21 cellular contexts compared by ENCODE assay signal in the genomic region with DNA sequence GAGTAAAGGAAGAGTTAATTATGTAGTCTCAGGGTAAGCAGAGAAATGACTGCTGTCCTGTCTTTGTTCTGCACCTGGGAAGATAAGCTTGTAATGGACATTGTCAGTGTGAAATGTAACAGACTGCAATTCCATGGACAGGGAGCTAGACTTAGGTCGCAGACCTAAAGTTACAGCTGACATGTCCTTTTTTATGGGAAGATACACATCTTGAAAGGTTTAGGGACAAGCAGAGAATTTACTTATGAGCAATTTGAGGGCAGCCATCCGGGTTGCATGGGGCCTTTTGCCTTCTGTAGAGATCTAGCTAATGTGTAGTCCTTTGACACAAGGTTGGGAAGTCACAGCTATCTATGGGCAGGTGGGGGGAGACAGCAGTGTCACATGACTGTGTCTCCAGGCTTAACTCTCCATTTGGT.
DNase-seq lines count a peak whose midpoint lies in the region; ATAC-seq, FAIRE-seq and TF ChIP-seq lines count a peak whose summit lies in the region.
"Had no signal": no experiment of that assay in that cellular context is flagged by ENCODE, and none has a peak within 500 bp of the region (broad histone marks: within the 10 kb centered on the region; RNA-seq: fewer than 3 reads in every experiment).

No MANE protein-coding gene starts in this region.

- H3K79me2 ChIP-seq in H9 (ENCODE audit: insufficient read depth, low read length), result no peaks in the 10 kb centered on the region
- H3K79me2 ChIP-seq in astrocyte (ENCODE audit: insufficient read depth, low read length), result no peaks in the 10 kb centered on the region
- H3K79me2 ChIP-seq in neural progenitor cell (ENCODE audit: low read depth), result no peaks in the 10 kb centered on the region

- no peak overlapping the region for H3T11ph ChIP-seq in H9 (ENCODE audit: low read length)

- H4K8ac ChIP-seq in H9 (replicated peaks; ENCODE audit: insufficient read length, low read depth, low read length), result no peak overlapping the region

- no peak overlapping the region for H2BK12ac ChIP-seq in H9 (ENCODE audit: insufficient read length, low read depth, low read length)

- H3K4me3 Mint-ChIP-seq in activated CD8-positive, alpha-beta memory T cell treated with anti-CD3 and anti-CD28 coated beads, Interleukin-2, amount 10 ng/mL, durations not matched to agents 7 days and 5 days, result no peak overlapping the region
- H3K4me3 Mint-ChIP-seq in H9, result no peak overlapping the region
- H3K4me3 Mint-ChIP-seq in astrocyte (ENCODE audit: unreplicated experiment), result no peak overlapping the region
- H3K4me3 Mint-ChIP-seq in neural progenitor cell, result no peak overlapping the region
- H3K4me3 Mint-ChIP-seq: activated CD4-positive, alpha-beta T cell treated with anti-CD3 and anti-CD28 coated beads, Interleukin-2, amount 10 ng/mL, durations not matched to agents 7 days and 5 days had no signal

- H3K18ac ChIP-seq in H9 (ENCODE audit: insufficient read length, low read depth, low read length), result no peak overlapping the region

- no peak overlapping the region for H2AK5ac ChIP-seq in H9 (ENCODE audit: insufficient read length, low read length)

- no peak for FAIRE-seq in astrocyte (lab: Jason Lieb, UNC)

- H2BK15ac ChIP-seq in H9 (ENCODE audit: low read depth, low read length), result no peak overlapping the region

- no peaks in the 10 kb centered on the region for H3K9me3 Mint-ChIP-seq in activated CD8-positive, alpha-beta memory T cell treated with anti-CD3 and anti-CD28 coated beads, Interleukin-2, amount 10 ng/mL, durations not matched to agents 7 days and 5 days (ENCODE audit: low read depth)
- no peaks in the 10 kb centered on the region for H3K9me3 Mint-ChIP-seq in H9
- H3K9me3 Mint-ChIP-seq in astrocyte (ENCODE audit: unreplicated experiment), result no peaks in the 10 kb centered on the region
- peaks cover 2% of the 10 kb centered on the region for H3K9me3 Mint-ChIP-seq in neural progenitor cell
- H3K9me3 Mint-ChIP-seq: activated CD4-positive, alpha-beta T cell treated with anti-CD3 and anti-CD28 coated beads, Interleukin-2, amount 10 ng/mL, durations not matched to agents 7 days and 5 days had no signal

- H2BK5ac ChIP-seq in H9 (ENCODE audit: insufficient read length, low read length), result no peak overlapping the region

- H3K27ac Mint-ChIP-seq in activated CD8-positive, alpha-beta memory T cell treated with anti-CD3 and anti-CD28 coated beads, Interleukin-2, amount 10 ng/mL, durations not matched to agents 7 days and 5 days, result no peak overlapping the region
- peak overlapping the region in 2 of 3 experiments; percentile 19 to 39; a peak in 2 of 7 replicates for H3K27ac Mint-ChIP-seq in H9
- peak overlapping the region; percentile 31 for H3K27ac Mint-ChIP-seq in astrocyte (ENCODE audit: unreplicated experiment)
- H3K27ac Mint-ChIP-seq in neural progenitor cell, result no peak overlapping the region

- H4K20me1 ChIP-seq in H9 (ENCODE audit: control insufficient read depth, insufficient read depth, insufficient read length), result no peaks in the 10 kb centered on the region
- no peaks in the 10 kb centered on the region for H4K20me1 ChIP-seq in astrocyte (ENCODE audit: insufficient read depth, low read length)
- no peaks in the 10 kb centered on the region for H4K20me1 ChIP-seq in neural progenitor cell (ENCODE audit: low read depth)

- no peak overlapping the region for H3K4ac ChIP-seq in H9 (ENCODE audit: low read depth, low read length)

- H3K23ac ChIP-seq in H9 (ENCODE audit: insufficient read length, low read depth, low read length), result no peak overlapping the region

- ATAC-seq in activated CD8-positive, alpha-beta memory T cell treated with anti-CD3 and anti-CD28 coated beads, Interleukin-2, amount 10 ng/mL, durations not matched to agents 7 days and 5 days, result no peak
- no peak for ATAC-seq in aorta (ENCODE audit: low FRiP score)
- ATAC-seq: left cardiac atrium had no signal

- no peak overlapping the region for H4K5ac ChIP-seq in H9 (ENCODE audit: insufficient read length, low read depth, low read length)

- no CpG with 5 or more reads among the region's 2 CpGs for WGBS in H9 (ENCODE audit: extremely low coverage, insufficient read length, low lambda C conversion rate)
- 79 to 89% methylated on average over 2 of the region's 2 CpGs for WGBS in aorta, 2 donors

- H3K14ac ChIP-seq in H9 (ENCODE audit: insufficient read depth, low read length), result no peak overlapping the region

- H2AFZ ChIP-seq in H9 (ENCODE audit: low read length) (no peak overlapping the region), astrocyte (ENCODE audit: low read depth, low read length) (no peak overlapping the region), neural progenitor cell (replicated peaks) (no peak overlapping the region)

- no peaks in the 10 kb centered on the region for H3K4me1 Mint-ChIP-seq in activated CD8-positive, alpha-beta memory T cell treated with anti-CD3 and anti-CD28 coated beads, Interleukin-2, amount 10 ng/mL, durations not matched to agents 7 days and 5 days
- H3K4me1 Mint-ChIP-seq in H9 (peaks cover 18 to 20% of the 10 kb centered on the region in 2 experiments), astrocyte (ENCODE audit: low read depth, unreplicated experiment) (no peaks in the 10 kb centered on the region), neural progenitor cell (peaks cover 21% of the 10 kb centered on the region)

- no peak overlapping the region for H3K4me3 ChIP-seq in astrocyte (ENCODE audit: insufficient read depth, low read depth, low read length)
- H3K4me3 ChIP-seq in neural progenitor cell, result no peak overlapping the region
- H3K4me3 ChIP-seq in aorta (ENCODE audit: low read length in 2 of 2), result no peak overlapping the region
- H3K4me3 ChIP-seq: esophagus squamous epithelium, smooth muscle cell, uterus had no signal

- peaks cover 31% of the 10 kb centered on the region for H3F3A ChIP-seq in neural progenitor cell (ENCODE audit: low read depth)

- TF ChIP-seq CTCF in H9 (conservative IDR thresholded peaks at IDR 0.05) (no peak), astrocyte (IDR thresholded peaks at IDR 0.05; ENCODE audit: insufficient read depth, low read depth, low read length) (no peak), neural progenitor cell (IDR thresholded peaks at IDR 0.05) (no peak)

- H3K27me3 ChIP-seq in H9 (ENCODE audit: insufficient read depth, low read length) (no peaks in the 10 kb centered on the region), astrocyte (ENCODE audit: insufficient read depth, low read length) (no peaks in the 10 kb centered on the region), neural progenitor cell (no peaks in the 10 kb centered on the region), aorta (ENCODE audit: control insufficient read depth in 1 of 2, insufficient read depth in 2 of 2, low read length in 1 of 2) (no peaks in the 10 kb centered on the region)
- H3K27me3 ChIP-seq: esophagus squamous epithelium, uterus had no signal

- no peaks in the 10 kb centered on the region for H3K9me3 ChIP-seq in H9 (ENCODE audit: control insufficient read depth, low read depth, low read length)
- H3K9me3 ChIP-seq in astrocyte (ENCODE audit: insufficient read depth, low read depth, low read length), result no peaks in the 10 kb centered on the region
- no peaks in the 10 kb centered on the region for H3K9me3 ChIP-seq in neural progenitor cell (ENCODE audit: low read depth)
- no peaks in the 10 kb centered on the region for H3K9me3 ChIP-seq in aorta (ENCODE audit: control insufficient read depth, low read length)
- H3K9me3 ChIP-seq: esophagus squamous epithelium, uterus had no signal

- H3K36me3 ChIP-seq in astrocyte (ENCODE audit: insufficient read depth, low read length) (peaks cover 6% of the 10 kb centered on the region), neural progenitor cell (peaks cover 41% of the 10 kb centered on the region), aorta (ENCODE audit: control insufficient read depth in 1 of 2, insufficient read depth in 2 of 2, low read length in 1 of 2) (peaks cover 0 to 4% of the 10 kb centered on the region in 2 donors)
- H3K36me3 ChIP-seq: uterus had no signal

- H3K4me2 ChIP-seq in H9 (ENCODE audit: insufficient read depth, insufficient read length, low read length) (no peak overlapping the region), astrocyte (ENCODE audit: low read length) (no peak overlapping the region), neural progenitor cell (no peak overlapping the region)
- H3K4me2 ChIP-seq: smooth muscle cell had no signal

- H3K23me2 ChIP-seq in H9 (ENCODE audit: insufficient read length, low read depth, low read length, poor library complexity, severe bottlenecking), result no peaks in the 10 kb centered on the region

- no peak overlapping the region for H2BK120ac ChIP-seq in H9 (ENCODE audit: low read depth, low read length, poor library complexity, severe bottlenecking)

- H3K9ac ChIP-seq in H9 (ENCODE audit: extremely low read depth, insufficient read length, low read length) (no peak overlapping the region), astrocyte (ENCODE audit: low read length) (no peak overlapping the region), neural progenitor cell (no peak overlapping the region)

- H3K36me3 Mint-ChIP-seq in activated CD8-positive, alpha-beta memory T cell treated with anti-CD3 and anti-CD28 coated beads, Interleukin-2, amount 10 ng/mL, durations not matched to agents 7 days and 5 days, result peaks cover 64% of the 10 kb centered on the region
- H3K36me3 Mint-ChIP-seq in H9 (ENCODE audit: insufficient read depth in 1 of 3, low read depth in 3 of 3) (peaks cover 19 to 67% (median 37%) of the 10 kb centered on the region in 3 experiments; a peak in 6 of 7 replicates), astrocyte (ENCODE audit: low read depth, unreplicated experiment) (peaks cover 26% of the 10 kb centered on the region), neural progenitor cell (peaks cover 20% of the 10 kb centered on the region)

- CTCF ChIA-PET in activated CD8-positive, alpha-beta memory T cell treated with anti-CD3 and anti-CD28 coated beads, Interleukin-2, amount 10 ng/mL, durations not matched to agents 7 days and 5 days (lab: Charles Lee), result interaction anchor here (1.0 to 1.2 kb wide), 2 partner anchors 10 to 13 kb away, joined by 3 to 4 read pairs; no protein-coding TSS in a partner anchor

- no peaks in the 10 kb centered on the region for H3K4me1 ChIP-seq in H9 (ENCODE audit: insufficient read depth, low read length)
- no peaks in the 10 kb centered on the region for H3K4me1 ChIP-seq in astrocyte (ENCODE audit: insufficient read depth, low read length)
- H3K4me1 ChIP-seq in neural progenitor cell, result peaks cover 19% of the 10 kb centered on the region
- no peaks in the 10 kb centered on the region for H3K4me1 ChIP-seq in aorta (ENCODE audit: control insufficient read depth in 1 of 2, insufficient read depth in 2 of 2, low read length in 2 of 2)
- H3K4me1 ChIP-seq: esophagus squamous epithelium, uterus had no signal

- intact Hi-C loops in aorta (cut with DNase I), result no loop called here

- no peak overlapping the region for H3K56ac ChIP-seq in H9 (ENCODE audit: insufficient read length, low read depth, low read length)

- no peaks in the 10 kb centered on the region for H3K79me1 ChIP-seq in H9 (ENCODE audit: insufficient read depth, low read depth, low read length, poor library complexity, severe bottlenecking)

- no peaks in the 10 kb centered on the region for H3K27me3 Mint-ChIP-seq in activated CD8-positive, alpha-beta memory T cell treated with anti-CD3 and anti-CD28 coated beads, Interleukin-2, amount 10 ng/mL, durations not matched to agents 7 days and 5 days
- H3K27me3 Mint-ChIP-seq in H9 (ENCODE audit: low read depth), result no peaks in the 10 kb centered on the region
- no peaks in the 10 kb centered on the region for H3K27me3 Mint-ChIP-seq in astrocyte (ENCODE audit: low read depth, unreplicated experiment)
- H3K27me3 Mint-ChIP-seq in neural progenitor cell (ENCODE audit: insufficient read depth, low read depth), result no peaks in the 10 kb centered on the region
- H3K27me3 Mint-ChIP-seq: activated CD4-positive, alpha-beta T cell treated with anti-CD3 and anti-CD28 coated beads, Interleukin-2, amount 10 ng/mL, durations not matched to agents 7 days and 5 days had no signal

- no peak overlapping the region for H3K27ac ChIP-seq in H9 (ENCODE audit: insufficient read length, low read depth, low read length)
- H3K27ac ChIP-seq in astrocyte (ENCODE audit: low read depth, low read length), result no peak overlapping the region
- H3K27ac ChIP-seq in neural progenitor cell, result peak overlapping the region; percentile 43
- no peak overlapping the region for H3K27ac ChIP-seq in aorta (ENCODE audit: low read depth in 1 of 2, low read length in 2 of 2)
- H3K27ac ChIP-seq: esophagus squamous epithelium, uterus had no signal

- H2BK20ac ChIP-seq in H9 (ENCODE audit: low read depth, low read length, poor library complexity, severe bottlenecking), result no peak overlapping the region

- peak; percentile 12 for DNase-seq in activated CD8-positive, alpha-beta memory T cell treated with anti-CD3 and anti-CD28 coated beads, Interleukin-2, amount 10 ng/mL, durations not matched to agents 7 days and 5 days
- DNase-seq in activated CD8-positive, alpha-beta memory T cell treated with anti-CD3 and anti-CD28 coated beads, Interleukin-2, amount 50 U/mL, for 4 hours, result no peak
- no peak for DNase-seq in H9
- no peak for DNase-seq in astrocyte (ENCODE audit: low read depth)
- no peak for DNase-seq in neural progenitor cell (ENCODE audit: low spot score)
- DNase-seq in COLO829 (ENCODE audit: low spot score), result no peak
- no peak for DNase-seq in GM03348 (ENCODE audit: low spot score)
- DNase-seq in aorta, result no peak
- DNase-seq: ACHN; activated CD4-positive, alpha-beta T cell treated with anti-CD3 and anti-CD28 coated beads, Interleukin-2, amount 10 ng/mL, durations not matched to agents 7 days and 5 days; amygdala; cerebellar nuclear complex; esophagus squamous epithelium; left cardiac atrium; midbrain; MV-4-11; NCI-H2081 treated with DMSO at 0.1 percent for 48 hours; NCI-H446 treated with DMSO at 0.1 percent for 48 hours; stimulated activated CD4-positive, alpha-beta T cell treated with anti-CD3 and anti-CD28 coated beads, Interleukin-4, amount 100 ng/mL, for 1 hour; uterus had no signal

- no peak overlapping the region for H4K91ac ChIP-seq in H9 (ENCODE audit: insufficient read length, low read depth, low read length)

Comparison
In these comparisons a context has a peak if more than half of its experiments do, and no peak if none do; other contexts are left out.
1. H3K27ac Mint-ChIP-seq: peak in H9 (2 of 3) and astrocyte (single experiment); none in activated CD8-positive, alpha-beta memory T cell treated with anti-CD3 and anti-CD28 coated beads, Interleukin-2, amount 10 ng/mL, durations not matched to agents 7 days and 5 days (single experiment) and neural progenitor cell (single experiment).